In the genomic region with DNA sequence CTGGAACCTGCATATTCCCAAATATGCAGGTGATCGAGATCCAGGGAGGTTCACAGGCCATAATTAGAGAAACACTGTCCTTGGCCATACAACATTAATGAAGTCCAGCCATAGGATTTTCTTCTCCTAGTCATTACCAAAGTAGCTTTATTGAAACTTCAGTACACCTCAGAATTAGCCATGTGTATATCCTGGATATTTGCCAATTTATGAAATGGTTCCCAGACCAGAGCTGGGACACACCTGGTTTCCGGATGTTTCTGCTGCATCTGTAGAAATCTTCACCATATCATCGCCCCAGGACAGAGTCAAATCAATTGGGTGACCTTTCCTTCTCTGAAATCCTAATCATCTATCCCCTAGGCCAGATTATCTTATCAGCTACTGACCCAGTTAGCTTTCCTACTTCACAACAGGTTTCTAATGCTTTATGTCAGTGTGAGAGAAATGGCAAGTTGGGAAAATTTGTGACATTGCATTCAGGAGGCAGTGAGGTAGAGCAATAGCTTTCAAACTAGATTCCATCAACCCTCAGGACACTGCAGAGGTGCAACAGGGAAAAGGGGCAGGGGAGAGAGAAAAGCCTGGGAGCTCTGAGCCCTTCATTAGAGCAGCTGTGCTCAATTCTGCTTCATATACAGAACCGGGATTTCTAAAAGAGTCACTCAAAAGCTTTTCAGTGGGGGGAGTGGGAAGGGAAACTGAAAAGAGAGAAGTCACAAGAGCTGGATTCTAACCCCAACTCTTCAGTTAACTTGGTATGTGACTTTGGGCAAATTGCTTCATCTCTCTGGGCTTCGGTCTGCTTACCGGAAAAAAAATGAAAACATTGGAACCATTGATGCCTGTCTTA, we compare ENCODE assay signal across 14 cellular contexts.
DNase-seq lines count a peak whose midpoint lies in the region; ATAC-seq, FAIRE-seq and TF ChIP-seq lines count a peak whose summit lies in the region.
"Had no signal": no experiment of that assay in that cellular context is flagged by ENCODE, and none has a peak within 500 bp of the region (broad histone marks: within the 10 kb centered on the region; RNA-seq: fewer than 3 reads in every experiment).

No MANE protein-coding gene starts in this region.

- H3K79me2 ChIP-seq in MM.1S (ENCODE audit: low read length), result no peaks in the 10 kb centered on the region

- peak overlapping the region; percentile 82 for H3K27ac ChIP-seq in MM.1S (ENCODE audit: low read length)
- H3K27ac ChIP-seq: pancreas had no signal

- H3K36me3 ChIP-seq in MM.1S (replicated peaks; ENCODE audit: insufficient read depth, low read length), result no peaks in the 10 kb centered on the region
- H3K36me3 ChIP-seq: pancreas had no signal

- H3K9me2 ChIP-seq in MM.1S (replicated peaks; ENCODE audit: insufficient read depth, low read length), result no peaks in the 10 kb centered on the region

- H4K20me1 ChIP-seq in MM.1S (ENCODE audit: insufficient read depth, low read length), result no peaks in the 10 kb centered on the region

- no peaks in the 10 kb centered on the region for H3K9me3 ChIP-seq in MM.1S (replicated peaks; ENCODE audit: insufficient read depth, low read length)
- H3K9me3 ChIP-seq: pancreas had no signal

- H3K4me2 ChIP-seq in MM.1S (ENCODE audit: low read depth, low read length), result peak overlapping the region; percentile 64

- no peaks in the 10 kb centered on the region for H3K27me3 ChIP-seq in MM.1S (replicated peaks; ENCODE audit: insufficient read depth, low read length)
- H3K27me3 ChIP-seq: pancreas had no signal

- H3F3A ChIP-seq in MM.1S (ENCODE audit: insufficient read depth, low read length), result peaks cover 29% of the 10 kb centered on the region

- POLR2A ChIA-PET in HEK293T (lab: Yijun Ruan, JAX), result no interaction called here

- 0 out of 2 replicates have a peak overlapping the region, but pooled peaks have one; percentile 10 for H3K4me3 ChIP-seq in MM.1S (ENCODE audit: low read length)
- H3K4me3 ChIP-seq: pancreas had no signal

- peak overlapping the region; percentile 34; the same call in 1 of the 2 replicates for H3K9ac ChIP-seq in MM.1S (ENCODE audit: low read length)

- ATAC-seq in HG02623 (IDR thresholded peaks at IDR 0.05; ENCODE audit: unreplicated experiment) (peak; percentile 37), HG03378 (IDR thresholded peaks at IDR 0.05; ENCODE audit: unreplicated experiment) (no peak)
- ATAC-seq: esophagus mucosa had no signal

- CTCF ChIA-PET in HEK293T (lab: Yijun Ruan, JAX), result interaction anchor here (1.4 kb wide), 1 partner anchor 11 kb away, joined by 4 read pairs; no protein-coding TSS in a partner anchor

- 0 out of 2 replicates have a peak overlapping the region, but pooled peaks have one; percentile 50 for H2AFZ ChIP-seq in MM.1S (ENCODE audit: low read length)

- no peak for DNase-seq in GM19239 (ENCODE audit: insufficient read length, low spot score)
- peak; percentile 32 for DNase-seq in MM.1S
- peak; percentile 64 for DNase-seq in pons (ENCODE audit: low spot score)
- DNase-seq in GOT3 (lab: John Stamatoyannopoulos, UW), result no peak
- DNase-seq in HEK293T (ENCODE audit: extremely low spot score), result no peak
- DNase-seq: CD4-positive, alpha-beta memory T cell; mammary epithelial cell; NCI-H69; pancreas; stimulated activated naive B cell treated with anti-CD40 and anti-IgM and Interleukin-4, amounts not matched to agents 10 μg/mL and 1 μg/mL and 100 μg/mL, for 72 hours had no signal

- peak; percentile 96 for FAIRE-seq in GM19239 (lab: Jason Lieb, UNC)
- FAIRE-seq: H1, pancreas had no signal

- H3K4me1 ChIP-seq in MM.1S (ENCODE audit: low read length), result peaks cover 52% of the 10 kb centered on the region
- H3K4me1 ChIP-seq: pancreas had no signal

- TF ChIP-seq CTCF in MM.1S (IDR thresholded peaks at IDR 0.05; ENCODE audit: low read length), result no peak

TF ChIP-seq in HEK293T, 16 proteins besides CTCF, POLR2A, EP300 and RAD21:
- TF ChIP-seq TARDBP (IDR thresholded peaks at IDR 0.05) (no peak), FOXM1 (IDR thresholded peaks at IDR 0.05; ENCODE audit: borderline replicate concordance) (no peak), CTBP1 (IDR thresholded peaks at IDR 0.05; ENCODE audit: borderline replicate concordance) (no peak), NFRKB (IDR thresholded peaks at IDR 0.05) (no peak), ZNF384 (IDR thresholded peaks at IDR 0.05) (no peak), ARNT (IDR thresholded peaks at IDR 0.05) (no peak), L3MBTL2 (conservative IDR thresholded peaks at IDR 0.05) (no peak), ELF4 (IDR thresholded peaks at IDR 0.05) (no peak), FOXK2 (IDR thresholded peaks at IDR 0.05) (no peak), LEF1 (IDR thresholded peaks at IDR 0.05; ENCODE audit: borderline replicate concordance) (no peak), BHLHE40 (IDR thresholded peaks at IDR 0.05; ENCODE audit: borderline replicate concordance) (no peak), SP1 (IDR thresholded peaks at IDR 0.05) (no peak), HDGF (IDR thresholded peaks at IDR 0.05; ENCODE audit: borderline replicate concordance) (no peak), FOXA1 (IDR thresholded peaks at IDR 0.05) (no peak), SUZ12 (IDR thresholded peaks at IDR 0.05) (no peak)
- TF ChIP-seq, protein P1, sequence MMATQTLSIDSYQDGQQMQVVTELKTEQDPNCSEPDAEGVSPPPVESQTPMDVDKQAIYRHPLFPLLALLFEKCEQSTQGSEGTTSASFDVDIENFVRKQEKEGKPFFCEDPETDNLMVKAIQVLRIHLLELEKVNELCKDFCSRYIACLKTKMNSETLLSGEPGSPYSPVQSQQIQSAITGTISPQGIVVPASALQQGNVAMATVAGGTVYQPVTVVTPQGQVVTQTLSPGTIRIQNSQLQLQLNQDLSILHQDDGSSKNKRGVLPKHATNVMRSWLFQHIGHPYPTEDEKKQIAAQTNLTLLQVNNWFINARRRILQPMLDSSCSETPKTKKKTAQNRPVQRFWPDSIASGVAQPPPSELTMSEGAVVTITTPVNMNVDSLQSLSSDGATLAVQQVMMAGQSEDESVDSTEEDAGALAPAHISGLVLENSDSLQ (IDR thresholded peaks at IDR 0.05), result no peak

Comparison
In these comparisons a context has a peak if more than half of its experiments do, and no peak if none do; other contexts are left out.
1. DNase-seq: peak in MM.1S (single experiment) and pons (single experiment); none in GM19239 (single experiment), GOT3 (single experiment) and HEK293T (single experiment).